ENCODE assay signal across 8 cellular contexts in genomic region chr12:79977861-79978260, GRCh38. TPM values are rescaled to one million over a fixed set of nuclear protein-coding genes. Genes with fewer than 3 reads are reported as not detected.
A peak's percentile ranks its signal among the peaks of the same experiment; 100 is the strongest.
DNase-seq lines count a peak whose midpoint lies in the region; TF ChIP-seq lines count a peak whose summit lies in the region.
"Not testable (repeated sequence)": the region's sequence is repeated elsewhere in the genome, so short reads cannot be mapped to it uniquely, and the experiment has no call there.

No MANE protein-coding gene starts in this region.

- H3K79me1 ChIP-seq in mesenchymal stem cell (replicated peaks; ENCODE audit: low read length, poor library complexity, severe bottlenecking): not testable (repeated sequence)

- H4K8ac ChIP-seq in mesenchymal stem cell (ENCODE audit: low read length): not testable (repeated sequence)

- H3K9ac ChIP-seq in SK-N-MC (ENCODE audit: insufficient read length): peak overlapping the region; percentile 39
- peak overlapping the region; percentile 6 for H3K9ac ChIP-seq in mesenchymal stem cell (ENCODE audit: low read length)

- H3K18ac ChIP-seq in mesenchymal stem cell (ENCODE audit: low read depth in 1 of 2, low read length in 2 of 2): not testable (repeated sequence)

- H3K4me1 Mint-ChIP-seq in HFFc6 (ENCODE audit: low read depth): peaks cover 36% of the 10 kb centered on the region

- not testable (repeated sequence) for H3K27me3 Mint-ChIP-seq in HFFc6 (ENCODE audit: insufficient read depth)

- H3K9me3 Mint-ChIP-seq in HFFc6: not testable (repeated sequence)

- not testable (repeated sequence) for H4K91ac ChIP-seq in mesenchymal stem cell (ENCODE audit: low read length)

- H3K27ac Mint-ChIP-seq in HFFc6: not testable (repeated sequence)

- H3K27me3 ChIP-seq in mesenchymal stem cell (ENCODE audit: control insufficient read depth in 1 of 2, insufficient read depth in 1 of 2, low read length in 2 of 2): not testable (repeated sequence)

- not testable (repeated sequence) for H3K14ac ChIP-seq in mesenchymal stem cell (ENCODE audit: low read length in 2 of 2)

- not testable (repeated sequence) for H3K36me3 Mint-ChIP-seq in HFFc6 (ENCODE audit: low read depth)

- TF ChIP-seq CTCF in AG09309 (IDR thresholded peaks at IDR 0.05; ENCODE audit: control insufficient read depth, insufficient read depth, low read depth, low read length, missing control alignments); HFFc6 (IDR thresholded peaks at IDR 0.05); choroid plexus epithelial cell (conservative IDR thresholded peaks at IDR 0.05; ENCODE audit: low read depth, low read length): not testable (repeated sequence)

- H3K4me1 ChIP-seq in mesenchymal stem cell (ENCODE audit: control insufficient read depth, insufficient read depth, low read depth, low read length): not testable (repeated sequence)

- H3K4ac ChIP-seq in mesenchymal stem cell (ENCODE audit: low read depth in 1 of 2, low read length in 2 of 2): not testable (repeated sequence)

- not testable (repeated sequence) for H3K4me3 ChIP-seq in AG09309 (ENCODE audit: control insufficient read depth, low read depth, low read length); SK-N-MC; choroid plexus epithelial cell (ENCODE audit: low read depth, low read length); mesenchymal stem cell (ENCODE audit: insufficient read depth in 1 of 2, low read depth in 1 of 2, low read length in 2 of 2)

- H3K4me3 Mint-ChIP-seq in HFFc6: not testable (repeated sequence)

- not testable (repeated sequence) for H2AK5ac ChIP-seq in mesenchymal stem cell (ENCODE audit: low read length, severe bottlenecking)

- H2BK12ac ChIP-seq in mesenchymal stem cell (ENCODE audit: low read length in 2 of 2): not testable (repeated sequence)

- H3K36me3 ChIP-seq in SK-N-MC (ENCODE audit: insufficient read depth, low read length); mesenchymal stem cell (ENCODE audit: control insufficient read depth in 1 of 2, insufficient read depth in 2 of 2, low read depth in 1 of 2, low read length in 2 of 2): not testable (repeated sequence)

- not testable (repeated sequence) for H2BK15ac ChIP-seq in mesenchymal stem cell (ENCODE audit: low read depth, poor library complexity, severe bottlenecking)

- not testable (repeated sequence) for H2AFZ ChIP-seq in mesenchymal stem cell (ENCODE audit: low read depth, low read length)

- not testable (repeated sequence) for H2BK120ac ChIP-seq in mesenchymal stem cell (ENCODE audit: low read depth, low read length)

- not testable (repeated sequence) for H2BK5ac ChIP-seq in mesenchymal stem cell (ENCODE audit: low read depth, low read length, poor library complexity, severe bottlenecking)

- peak; percentile 69 for DNase-seq in AG09309 (ENCODE audit: low read depth)
- DNase-seq in ELR (ENCODE audit: low read depth): peak; percentile 51
- DNase-seq in HFFc6: peak; percentile 68
- not testable (repeated sequence) for DNase-seq in SK-N-MC (ENCODE audit: low read depth, low spot score)
- peak; percentile 18 for DNase-seq in choroid plexus epithelial cell (ENCODE audit: low read depth)
- DNase-seq in fibroblast of peridontal ligament (ENCODE audit: extremely low read depth): peak; percentile 82
- DNase-seq in mesenchymal stem cell: peak; percentile 30
- DNase-seq in stromal cell of bone marrow (ENCODE audit: low read depth): peak; percentile 78

- peak overlapping the region; percentile 93 for H3K27ac ChIP-seq in SK-N-MC
- H3K27ac ChIP-seq in mesenchymal stem cell (ENCODE audit: low read length, poor library complexity, severe bottlenecking): not testable (repeated sequence)

- H3K4me2 ChIP-seq in mesenchymal stem cell (ENCODE audit: low read length, poor library complexity, severe bottlenecking): not testable (repeated sequence)

- WGBS in mesenchymal stem cell: no CpG with 5 or more reads among the region's 2 CpGs

- H3K23ac ChIP-seq in mesenchymal stem cell (ENCODE audit: low read length in 2 of 2): not testable (repeated sequence)

- H3K9me3 ChIP-seq in SK-N-MC (ENCODE audit: low read depth, low read length); mesenchymal stem cell (ENCODE audit: control insufficient read depth, low read length): not testable (repeated sequence)

RNA-seq across cellular contexts. Expression of gene PPP1R12A, which starts 43.0 kb away (rescaled TPM):
- total RNA-seq in HFFc6 (2021; fragmentation: NEBNext Ultra II Directional; extraction: Animal tissue kit (Norgen Biotek cat#: 25700)): 100 to 1,000 TPM; 104 to 122 (median 113) TPM
- 167 TPM for polyA plus RNA-seq in mesenchymal stem cell (2013, experiment 1 of 2)
- polyA plus RNA-seq in mesenchymal stem cell (2013, experiment 2 of 2): 165 TPM
